11 cellular contexts compared by ENCODE assay signal in the genomic region with DNA sequence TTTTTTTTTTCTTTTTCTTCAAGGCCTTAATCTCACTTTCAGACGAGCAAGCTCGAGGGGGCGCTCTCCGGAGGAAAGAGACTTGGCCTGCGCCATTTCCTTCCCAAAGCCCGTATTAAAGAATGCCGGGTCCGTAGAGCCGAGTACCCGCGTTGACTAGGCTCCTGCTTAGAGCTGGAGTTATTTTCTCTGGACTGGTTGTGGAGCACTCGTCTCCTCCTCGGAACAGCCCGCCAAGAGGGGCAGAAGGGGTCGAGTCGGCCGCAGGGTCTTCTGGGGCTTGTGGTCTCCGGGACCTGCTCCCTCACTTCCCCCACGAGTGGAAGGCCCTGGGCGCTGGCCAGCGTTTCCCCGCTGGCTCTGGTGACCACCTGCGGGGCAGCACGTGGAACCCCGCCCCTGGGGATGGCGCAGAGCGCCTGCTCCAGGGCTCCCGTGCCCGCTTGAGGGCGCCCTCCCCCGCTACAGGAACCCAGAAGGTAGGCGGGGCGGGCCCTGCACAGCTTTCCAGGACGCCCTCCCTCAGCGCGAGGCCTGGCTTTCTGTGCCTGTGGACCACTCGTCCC. TPM values are rescaled to one million over a fixed set of nuclear protein-coding genes. Genes with fewer than 3 reads are reported as not detected.
DNase-seq lines count a peak whose midpoint lies in the region; ATAC-seq and TF ChIP-seq lines count a peak whose summit lies in the region.
"Had no signal": no experiment of that assay in that cellular context is flagged by ENCODE, and none has a peak within 500 bp of the region (broad histone marks: within the 10 kb centered on the region; RNA-seq: fewer than 3 reads in every experiment).

No MANE protein-coding gene starts in this region.

- H2AFZ ChIP-seq in mammary epithelial cell (ENCODE audit: low read depth, low read length): no peak overlapping the region

- CTCF ChIA-PET in mammary epithelial cell (lab: Charles Lee; ENCODE audit: low non-redundant PET): no interaction called here

- no peaks in the 10 kb centered on the region for H3K36me3 Mint-ChIP-seq in T-helper 17 cell (ENCODE audit: low read depth)

- H3K27ac ChIP-seq in mammary epithelial cell (ENCODE audit: insufficient read depth, low read depth, low read length) (no peak overlapping the region), cardiac muscle cell (peak overlapping the region; percentile 23)
- H3K27ac ChIP-seq: neutrophil had no signal

- in situ Hi-C loops in T47D (cut with HindIII; ENCODE audit: low pct_unique_long_range_greater_than_20kb, low sequenced_read_pairs): no loop called here
- in situ Hi-C loops in mammary epithelial cell (cut with MboI; ENCODE audit: low sequenced_read_pairs in 2 of 2): no loop called here

- no peaks in the 10 kb centered on the region for H3K9me3 ChIP-seq in mammary epithelial cell (replicated peaks; ENCODE audit: insufficient read depth, low read length)
- no peaks in the 10 kb centered on the region for H3K9me3 ChIP-seq in T-helper 17 cell (ENCODE audit: control insufficient read depth, low read length, poor library complexity, severe bottlenecking)
- no peaks in the 10 kb centered on the region for H3K9me3 ChIP-seq in cardiac muscle cell (ENCODE audit: low read depth)
- H3K9me3 ChIP-seq: neutrophil had no signal

- BruUV-seq in mammary epithelial cell (replicated peaks; lab: Mats Ljungman, UMichigan): no TSS peak

- H3K36me3 ChIP-seq in mammary epithelial cell (ENCODE audit: insufficient read depth, low read length) (no peaks in the 10 kb centered on the region), cardiac muscle cell (no peaks in the 10 kb centered on the region)
- H3K36me3 ChIP-seq: neutrophil had no signal

- peaks cover 2% of the 10 kb centered on the region for H3K4me1 Mint-ChIP-seq in T-helper 17 cell

- peak overlapping the region; percentile 25 for H3K4me3 Mint-ChIP-seq in T-helper 17 cell
- H3K4me3 Mint-ChIP-seq: T-helper 1 cell treated with Interleukin-12 subunit alpha and Interleukin-12 subunit beta and Interleukin-4 antibody, amounts not matched to agents 30 μg/mL and 1 μg/mL, for 36 hours had no signal

- WGBS in mammary epithelial cell (ENCODE audit: low coverage, missing lambda C conversion rate): 55% methylated on average over 17 of the region's 37 CpGs

- peaks cover 8% of the 10 kb centered on the region for H3K27me3 Mint-ChIP-seq in T-helper 17 cell

- ATAC-seq in T-helper 17 cell: peak; percentile 68

- dilution Hi-C loops in mammary epithelial cell (cut with HindIII; ENCODE audit: low sequenced_read_pairs): no loop called here

- no peaks in the 10 kb centered on the region for H3K27me3 ChIP-seq in mammary epithelial cell (ENCODE audit: insufficient read depth, low read length)
- H3K27me3 ChIP-seq in cardiac muscle cell: no peaks in the 10 kb centered on the region

- H3K27ac Mint-ChIP-seq in T-helper 17 cell: no peak overlapping the region
- H3K27ac Mint-ChIP-seq: T-helper 1 cell treated with Interleukin-12 subunit alpha and Interleukin-12 subunit beta and Interleukin-4 antibody, amounts not matched to agents 30 μg/mL and 1 μg/mL, for 36 hours had no signal

- no peak overlapping the region for H3K9ac ChIP-seq in mammary epithelial cell (ENCODE audit: insufficient read depth, low read length)

- TF ChIP-seq CTCF in mammary epithelial cell (conservative IDR thresholded peaks at IDR 0.05 in 1 of 2, IDR thresholded peaks at IDR 0.05 in 1 of 2; ENCODE audit: extremely low read depth in 1 of 2, insufficient read depth in 1 of 2, low read depth in 1 of 2, low read length in 2 of 2) (no peak), cardiac muscle cell (IDR thresholded peaks at IDR 0.05; ENCODE audit: low read depth, low read length) (peak; percentile 21)

- no peaks in the 10 kb centered on the region for H3K79me2 ChIP-seq in mammary epithelial cell (ENCODE audit: insufficient read depth, low read length)

- no peak overlapping the region for H3K4me2 ChIP-seq in mammary epithelial cell (ENCODE audit: insufficient read depth, low read depth, low read length)

- DNase-seq in T47D (ENCODE audit: low read depth in 1 of 2, low spot score in 1 of 2) (peak; percentile 21 to 80), mammary epithelial cell (no peak), T-helper 17 cell (peak in 1 of 3 donors; percentile 4), cardiac muscle cell (ENCODE audit: low read depth in 1 of 2, low spot score in 1 of 2) (peak; percentile 18 to 73), posterior vena cava (ENCODE audit: low spot score) (peak; percentile 82), DMS153 (lab: John Stamatoyannopoulos, UW) (no peak), T-helper 1 cell (no peak), T-helper 9 cell (no peak)
- DNase-seq: DND-41 had no signal

- H4K20me1 ChIP-seq in mammary epithelial cell (ENCODE audit: insufficient read depth, low read length): no peaks in the 10 kb centered on the region

- intact Hi-C loops in mammary epithelial cell (cut with micrococcal nuclease) (no loop called here), posterior vena cava (cut with DNase I) (no loop called here)

- H3K4me1 ChIP-seq in mammary epithelial cell (ENCODE audit: insufficient read depth, low read length): no peaks in the 10 kb centered on the region
- no peaks in the 10 kb centered on the region for H3K4me1 ChIP-seq in cardiac muscle cell (ENCODE audit: low read depth)

- H3K4me3 ChIP-seq in mammary epithelial cell (replicated peaks in 1 of 3; ENCODE audit: insufficient read depth in 1 of 3, low read depth in 2 of 3, low read length in 3 of 3) (no peak overlapping the region), cardiac muscle cell (peak overlapping the region; percentile 16)

RNA-seq across cellular contexts. Expression of a gene that starts 2.7 kb away (rescaled TPM):
- total RNA-seq in mammary epithelial cell (not detected), T-helper 17 cell (under 1 TPM in 1 of 2 donors, not detected in 1; 0.20 TPM), cardiac muscle cell (0.21 and 0.36 TPM in 2 replicates), posterior vena cava (under 1 TPM; 0.05 to 0.09 TPM)
- polyA plus RNA-seq in mammary epithelial cell (not detected), cardiac muscle cell (0.15 and 0.64 TPM in 2 replicates)
- polyA minus RNA-seq in mammary epithelial cell: not detected

Comparison
In these comparisons a context has a peak if more than half of its experiments do, and no peak if none do; other contexts are left out.
1. DNase-seq: peak in T47D (2 of 2), cardiac muscle cell (2 of 2) and posterior vena cava (single experiment); none in mammary epithelial cell (single experiment), DMS153 (single experiment), T-helper 1 cell (0 of 5) and T-helper 9 cell (single experiment).